1 cellular context compared by ENCODE assay signal in genomic region chr18:7566244-7566586, GRCh38.
TF ChIP-seq lines count a peak whose summit lies in the region.

No MANE protein-coding gene starts in this region.

TF ChIP-seq in IMR-90, 13 proteins besides CTCF, POLR2A, EP300 and RAD21 (continued from another document):
- TF ChIP-seq USF2 (IDR thresholded peaks at IDR 0.05; ENCODE audit: low read depth, low read length) (no peak), CEBPB (IDR thresholded peaks at IDR 0.05; ENCODE audit: low read depth, low read length) (no peak), MXI1 (IDR thresholded peaks at IDR 0.05; ENCODE audit: borderline replicate concordance, low read depth, low read length) (no peak), SMC3 (IDR thresholded peaks at IDR 0.05; ENCODE audit: low read depth, low read length) (no peak)
